ENCODE assay signal across 8 cellular contexts in the genomic region with DNA sequence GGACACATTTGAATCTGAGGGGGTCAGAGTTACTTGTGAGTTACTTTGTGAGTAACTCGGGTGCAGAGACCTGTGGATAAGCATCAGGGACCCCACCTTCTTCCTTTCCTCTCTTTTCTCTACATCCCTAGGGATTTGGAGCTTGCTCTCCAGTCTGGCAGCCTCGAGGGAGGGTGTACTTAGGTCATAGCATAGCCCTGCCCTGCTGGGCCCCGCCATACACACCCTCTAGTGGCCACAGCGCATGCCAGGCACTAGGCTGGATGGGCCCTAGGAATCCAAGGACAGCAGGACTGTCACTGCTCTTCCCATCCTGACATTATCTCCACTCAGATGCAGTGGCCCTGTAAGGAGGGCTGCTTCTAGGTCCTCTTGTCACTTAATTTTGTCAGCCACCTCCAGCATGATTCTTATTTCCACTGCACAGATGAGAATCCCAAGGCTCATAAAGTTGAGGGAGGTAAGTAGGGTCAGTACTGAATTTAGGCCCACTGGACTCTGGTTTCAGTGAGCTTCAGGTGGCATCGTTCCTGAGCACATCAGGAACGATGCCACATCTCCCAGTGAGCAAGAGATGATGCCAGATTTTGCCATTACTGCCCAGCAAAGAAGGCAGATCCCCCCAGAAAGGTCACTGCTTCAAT.
DNase-seq lines count a peak whose midpoint lies in the region; ATAC-seq and TF ChIP-seq lines count a peak whose summit lies in the region.

No MANE protein-coding gene starts in this region.

- peaks cover 3% of the 10 kb centered on the region for H3K27me3 Mint-ChIP-seq in nephron progenitor cell (ENCODE audit: low read depth, poor library complexity)

- no peaks in the 10 kb centered on the region for H3K27me3 ChIP-seq in HL-60 (ENCODE audit: insufficient read depth, poor library complexity, severe bottlenecking)
- peaks cover 7% of the 10 kb centered on the region for H3K27me3 ChIP-seq in RWPE2 (ENCODE audit: insufficient read depth, poor library complexity, severe bottlenecking)

- peak; percentile 84 for DNase-seq in D341Med (ENCODE audit: low spot score)
- peak in 1 of 2 experiments; percentile 63 for DNase-seq in HL-60 (ENCODE audit: low read depth in 1 of 2, low spot score in 1 of 2)
- no peak for DNase-seq in RWPE2 (ENCODE audit: low spot score)
- DNase-seq in erythroblast (lab: John Stamatoyannopoulos, UW) = peak; percentile 67 to 78
- DNase-seq in nephron progenitor cell = peak; percentile 76

- H3K4me3 ChIP-seq in HL-60 (replicated peaks; ENCODE audit: insufficient read depth, low read length) (no peak overlapping the region), RWPE2 (ENCODE audit: severe bottlenecking) (no peak overlapping the region)

- no peaks in the 10 kb centered on the region for H3K4me1 ChIP-seq in RWPE2 (ENCODE audit: insufficient read depth, poor library complexity, severe bottlenecking)

- ATAC-seq in RWPE2 (ENCODE audit: low read depth) (peak; percentile 64), HG03521 (IDR thresholded peaks at IDR 0.05; ENCODE audit: unreplicated experiment) (no peak), HG03095 (IDR thresholded peaks at IDR 0.05; ENCODE audit: unreplicated experiment) (no peak), GM21825 (IDR thresholded peaks at IDR 0.05; ENCODE audit: unreplicated experiment) (no peak)

- H3K36me3 Mint-ChIP-seq in nephron progenitor cell (ENCODE audit: low read depth) = no peaks in the 10 kb centered on the region

- TF ChIP-seq CTCF in HL-60 (IDR thresholded peaks at IDR 0.05; ENCODE audit: insufficient read depth, low read length) (peak; percentile 96), RWPE2 (IDR thresholded peaks at IDR 0.05; ENCODE audit: poor library complexity, severe bottlenecking) (peak; percentile 97), nephron progenitor cell (IDR thresholded peaks at IDR 0.05) (peak; percentile 85)

- no peaks in the 10 kb centered on the region for H3K9me3 Mint-ChIP-seq in nephron progenitor cell

- no peaks in the 10 kb centered on the region for H3K9me3 ChIP-seq in RWPE2 (ENCODE audit: severe bottlenecking)

- peaks cover 47% of the 10 kb centered on the region for H3K4me1 Mint-ChIP-seq in nephron progenitor cell

- H3K27ac Mint-ChIP-seq in nephron progenitor cell = no peak overlapping the region

- H3K36me3 ChIP-seq in RWPE2 (ENCODE audit: low read depth) = no peaks in the 10 kb centered on the region

- TF ChIP-seq POLR2A in erythroblast (IDR thresholded peaks at IDR 0.05; ENCODE audit: low read length) = no peak

- no peak overlapping the region for H3K4me3 Mint-ChIP-seq in nephron progenitor cell

- H3K27ac ChIP-seq in HL-60 (replicated peaks) (no peak overlapping the region), RWPE2 (ENCODE audit: poor library complexity, severe bottlenecking) (no peak overlapping the region)
